Comparison of ENCODE assay signal across 12 cellular contexts in genomic region chr2:3204031-3204430, GRCh38.
"Had no signal": no experiment of that assay in that cellular context is flagged by ENCODE, and none has a peak within 500 bp of the region (broad histone marks: within the 10 kb centered on the region; RNA-seq: fewer than 3 reads in every experiment).

No MANE protein-coding gene starts in this region.

- H3K4me2 ChIP-seq: neural progenitor cell had no signal

- H3K36me3 ChIP-seq: neural progenitor cell, pancreas had no signal

- H3K4me1 ChIP-seq: neural progenitor cell, pancreas, tibial artery had no signal

- H3K27me3 ChIP-seq: neural progenitor cell, pancreas, tibial artery had no signal

- H3K27ac ChIP-seq: neural progenitor cell, pancreas, tibial artery had no signal

- H3K9ac ChIP-seq: neural progenitor cell had no signal

- H3K9me3 ChIP-seq: pancreas had no signal

- H3K4me3 ChIP-seq: neural progenitor cell, pancreas, tibial artery had no signal

- DNase-seq: activated B cell treated with CpG ODN at 0.5 μM for 24 hours; activated CD4-positive, alpha-beta T cell treated with anti-CD3 and anti-CD28 coated beads, Interleukin-2, amount 10 ng/mL, durations not matched to agents 7 days and 5 days; activated CD8-positive, alpha-beta memory T cell treated with anti-CD3 and anti-CD28 coated beads, Interleukin-2, amount 50 U/mL, for 48 hours; activated gamma-delta T cell treated with Interleukin-2 at 50 U/mL for 16 hours; anterior cingulate cortex; dermis blood vessel endothelial cell; effector memory CD8-positive, alpha-beta T cell; foreskin melanocyte; pancreas; stimulated activated CD4-positive, alpha-beta T cell treated with anti-CD3 and anti-CD28 coated beads, Interleukin-2, amount 100 ng/mL, for 24 hours; tibial artery had no signal
